Comparison of ENCODE assay signal across 23 cellular contexts in the genomic region with DNA sequence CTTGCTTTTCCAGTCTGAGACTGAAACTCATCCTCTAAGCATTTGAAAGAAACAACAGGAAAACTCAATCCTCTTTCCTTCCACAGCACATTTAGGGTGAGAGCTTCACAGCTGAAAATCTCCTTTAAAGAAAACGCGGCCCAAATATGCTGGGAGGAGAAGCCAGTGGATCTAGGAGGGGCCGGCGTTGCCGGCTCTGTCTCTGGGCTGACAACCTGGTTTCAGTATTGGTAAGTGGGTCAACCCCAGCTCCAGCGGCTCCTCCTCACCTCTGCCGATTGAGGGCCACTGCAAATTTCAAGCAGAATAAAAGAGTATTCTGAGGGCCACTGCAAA.
"Had no signal": no experiment of that assay in that cellular context is flagged by ENCODE, and none has a peak within 500 bp of the region (broad histone marks: within the 10 kb centered on the region; RNA-seq: fewer than 3 reads in every experiment).

No MANE protein-coding gene starts in this region.

- H3K27ac ChIP-seq: adrenal gland, ascending aorta, cardiac muscle cell, colonic mucosa, heart right ventricle, left lung, lower lobe of right lung, tibial artery had no signal

- FAIRE-seq: small intestine had no signal

- H3K27me3 ChIP-seq: adrenal gland, ascending aorta had no signal

- H3K36me3 ChIP-seq: adrenal gland, ascending aorta, cardiac muscle cell, colonic mucosa, heart right ventricle, left lung, lower lobe of right lung, sigmoid colon, tibial artery had no signal

- DNase-seq: activated B cell treated with CpG ODN at 0.5 μM for 24 hours; activated effector memory CD4-positive, alpha-beta T cell treated with Interleukin-2 at 50 U/mL for 16 hours; activated naive CD4-positive, alpha-beta T cell treated with Interleukin-2 at 50 U/mL for 16 hours; adrenal gland; cerebellar nuclear complex; colonic mucosa; effector memory CD8-positive, alpha-beta T cell; erythroblast; foreskin melanocyte; heart right ventricle; left lung; lower lobe of right lung; mucosa of descending colon; sigmoid colon; small intestine; stimulated activated CD4-positive, alpha-beta T cell treated with anti-CD3 and anti-CD28 coated beads, Interleukin-4, amount 100 ng/mL, for 24 hours; stimulated activated naive CD8-positive, alpha-beta T cell treated with anti-CD3 and anti-CD28 coated beads, Interleukin-15, amount 100 ng/mL, for 72 hours; T-helper 1 cell; tibial artery had no signal

- H3K4me3 ChIP-seq: adrenal gland, cardiac muscle cell, colonic mucosa, left lung, lower lobe of right lung, mucosa of descending colon, sigmoid colon, tibial artery had no signal

- H3K4me1 ChIP-seq: colonic mucosa, left lung had no signal

- H3K9me3 ChIP-seq: adrenal gland, ascending aorta, colonic mucosa, heart right ventricle, left lung, lower lobe of right lung, mucosa of descending colon, sigmoid colon, tibial artery had no signal

- ATAC-seq: effector memory CD8-positive, alpha-beta T cell; natural killer cell treated with Interleukin-12 subunit alpha and Interleukin-12 subunit beta and Interleukin-15 and Interleukin-18, amount 100 ng/mL, for 72 hours; stimulated activated memory B cell treated with anti-CD40 and anti-IgM and Interleukin-4, amounts not matched to agents 10 μg/mL and 1 μg/mL and 100 μg/mL, for 72 hours; stimulated activated naive CD8-positive, alpha-beta T cell treated with anti-CD3 and anti-CD28 coated beads, Interleukin-15, amount 100 ng/mL, for 72 hours had no signal
